Comparison of ENCODE assay signal across 1 cellular context in genomic region chr21:29155933-29156260, GRCh38.
TF ChIP-seq lines count a peak whose summit lies in the region.

No MANE protein-coding gene starts in this region.

TF ChIP-seq in IMR-90, 13 proteins besides CTCF, POLR2A, EP300 and RAD21 (continued from another document):
- no peak for TF ChIP-seq USF2 (IDR thresholded peaks at IDR 0.05; ENCODE audit: low read depth, low read length)
- TF ChIP-seq SMC3 (IDR thresholded peaks at IDR 0.05; ENCODE audit: low read depth, low read length): no peak
- no peak for TF ChIP-seq CEBPB (IDR thresholded peaks at IDR 0.05; ENCODE audit: low read depth, low read length)
- no peak for TF ChIP-seq RCOR1 (IDR thresholded peaks at IDR 0.05; ENCODE audit: insufficient replicate concordance, low read length)
- no peak for TF ChIP-seq MAFK (IDR thresholded peaks at IDR 0.05; ENCODE audit: low read depth, low read length)
- no peak for TF ChIP-seq CHD1 (IDR thresholded peaks at IDR 0.05; ENCODE audit: low read depth, low read length)
- no peak for TF ChIP-seq RFX5 (IDR thresholded peaks at IDR 0.05; ENCODE audit: low read depth, low read length)
- TF ChIP-seq FOS (IDR thresholded peaks at IDR 0.05; ENCODE audit: low read depth, low read length): no peak
- no peak for TF ChIP-seq MXI1 (IDR thresholded peaks at IDR 0.05; ENCODE audit: borderline replicate concordance, low read depth, low read length)
- no peak for TF ChIP-seq MAZ (IDR thresholded peaks at IDR 0.05; ENCODE audit: borderline replicate concordance, low read depth, low read length)
- no peak for TF ChIP-seq ELK1 (IDR thresholded peaks at IDR 0.05; ENCODE audit: borderline replicate concordance, low read depth, low read length)
